Comparison of ENCODE assay signal across 1 cellular context in the genomic region with DNA sequence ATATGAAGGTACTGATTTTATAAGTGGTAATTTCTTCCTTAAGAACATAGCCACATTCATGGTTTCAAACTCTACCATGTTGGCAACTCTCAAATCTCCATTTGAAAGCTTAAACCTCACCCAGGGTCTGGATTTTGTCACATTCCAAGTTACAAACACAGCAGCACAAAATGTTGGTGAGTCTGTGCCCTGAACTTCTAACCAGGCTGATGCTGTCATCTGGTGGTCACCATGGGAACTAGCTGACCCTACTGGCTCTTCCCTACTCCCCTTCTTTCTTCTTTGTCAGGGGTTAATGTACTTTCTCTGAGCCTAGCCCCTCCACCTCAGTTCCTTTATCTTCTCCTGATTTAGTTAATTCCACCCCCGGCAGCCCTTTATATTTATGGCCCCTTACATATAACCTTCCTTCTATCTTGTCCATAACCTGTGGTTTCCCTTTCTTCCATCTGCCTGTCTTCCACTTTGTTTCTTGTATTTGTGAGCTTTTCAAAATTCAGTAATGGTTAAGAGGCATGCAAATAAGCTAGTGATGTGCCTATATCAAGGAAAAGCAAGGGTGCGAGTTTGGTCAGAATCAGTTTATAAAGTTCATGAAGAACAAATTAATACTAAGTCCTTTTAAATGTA.
TF ChIP-seq lines count a peak whose summit lies in the region.

No MANE protein-coding gene starts in this region.

TF ChIP-seq in SK-N-SH treated with all-trans-retinoic acid at 6 μM for 48 hours, 23 proteins besides CTCF, POLR2A, EP300 and RAD21 (continued from another document):
- TF ChIP-seq, protein P1, sequence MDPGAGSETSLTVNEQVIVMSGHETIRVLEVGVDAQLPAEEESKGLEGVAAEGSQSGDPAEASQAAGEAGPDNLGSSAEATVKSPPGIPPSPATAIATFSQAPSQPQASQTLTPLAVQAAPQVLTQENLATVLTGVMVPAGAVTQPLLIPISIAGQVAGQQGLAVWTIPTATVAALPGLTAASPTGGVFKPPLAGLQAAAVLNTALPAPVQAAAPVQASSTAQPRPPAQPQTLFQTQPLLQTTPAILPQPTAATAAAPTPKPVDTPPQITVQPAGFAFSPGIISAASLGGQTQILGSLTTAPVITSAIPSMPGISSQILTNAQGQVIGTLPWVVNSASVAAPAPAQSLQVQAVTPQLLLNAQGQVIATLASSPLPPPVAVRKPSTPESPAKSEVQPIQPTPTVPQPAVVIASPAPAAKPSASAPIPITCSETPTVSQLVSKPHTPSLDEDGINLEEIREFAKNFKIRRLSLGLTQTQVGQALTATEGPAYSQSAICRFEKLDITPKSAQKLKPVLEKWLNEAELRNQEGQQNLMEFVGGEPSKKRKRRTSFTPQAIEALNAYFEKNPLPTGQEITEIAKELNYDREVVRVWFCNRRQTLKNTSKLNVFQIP (CRISPR knock-in tag; IDR thresholded peaks at IDR 0.05; ENCODE audit: borderline replicate concordance, low read depth): no peak
